1 cellular context compared by ENCODE assay signal in genomic region chr4:152437561-152437960, GRCh38.
TF ChIP-seq lines count a peak whose summit lies in the region.

No MANE protein-coding gene starts in this region.

TF ChIP-seq in WTC11, 78 proteins besides CTCF, POLR2A, EP300 and RAD21 (continued from another document):
- TF ChIP-seq, protein P1, sequence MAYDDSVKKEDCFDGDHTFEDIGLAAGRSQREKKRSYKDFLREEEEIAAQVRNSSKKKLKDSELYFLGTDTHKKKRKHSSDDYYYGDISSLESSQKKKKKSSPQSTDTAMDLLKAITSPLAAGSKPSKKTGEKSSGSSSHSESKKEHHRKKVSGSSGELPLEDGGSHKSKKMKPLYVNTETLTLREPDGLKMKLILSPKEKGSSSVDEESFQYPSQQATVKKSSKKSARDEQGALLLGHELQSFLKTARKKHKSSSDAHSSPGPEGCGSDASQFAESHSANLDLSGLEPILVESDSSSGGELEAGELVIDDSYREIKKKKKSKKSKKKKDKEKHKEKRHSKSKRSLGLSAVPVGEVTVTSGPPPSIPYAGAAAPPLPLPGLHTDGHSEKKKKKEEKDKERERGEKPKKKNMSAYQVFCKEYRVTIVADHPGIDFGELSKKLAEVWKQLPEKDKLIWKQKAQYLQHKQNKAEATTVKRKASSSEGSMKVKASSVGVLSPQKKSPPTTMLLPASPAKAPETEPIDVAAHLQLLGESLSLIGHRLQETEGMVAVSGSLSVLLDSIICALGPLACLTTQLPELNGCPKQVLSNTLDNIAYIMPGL (CRISPR knock-in tag; IDR thresholded peaks at IDR 0.05), result no peak
- TF ChIP-seq ZNF121 (CRISPR knock-in tag; IDR thresholded peaks at IDR 0.05) (no peak), SMAD4 (CRISPR knock-in tag; IDR thresholded peaks at IDR 0.05) (no peak), MYBL2 (CRISPR knock-in tag; IDR thresholded peaks at IDR 0.05) (no peak), FOXP1 (CRISPR knock-in tag; IDR thresholded peaks at IDR 0.05; ENCODE audit: borderline replicate concordance) (no peak), GTF2I (CRISPR knock-in tag; conservative IDR thresholded peaks at IDR 0.05) (no peak), ZNF232 (CRISPR knock-in tag; IDR thresholded peaks at IDR 0.05) (no peak), ZNF138 (CRISPR knock-in tag; conservative IDR thresholded peaks at IDR 0.05) (no peak), ZNF396 (CRISPR knock-in tag; IDR thresholded peaks at IDR 0.05; ENCODE audit: borderline replicate concordance) (no peak), ZNF423 (CRISPR knock-in tag; IDR thresholded peaks at IDR 0.05) (no peak)
- TF ChIP-seq, protein P2, sequence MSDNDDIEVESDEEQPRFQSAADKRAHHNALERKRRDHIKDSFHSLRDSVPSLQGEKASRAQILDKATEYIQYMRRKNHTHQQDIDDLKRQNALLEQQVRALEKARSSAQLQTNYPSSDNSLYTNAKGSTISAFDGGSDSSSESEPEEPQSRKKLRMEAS (CRISPR knock-in tag; IDR thresholded peaks at IDR 0.05), result no peak
- TF ChIP-seq, protein P3, sequence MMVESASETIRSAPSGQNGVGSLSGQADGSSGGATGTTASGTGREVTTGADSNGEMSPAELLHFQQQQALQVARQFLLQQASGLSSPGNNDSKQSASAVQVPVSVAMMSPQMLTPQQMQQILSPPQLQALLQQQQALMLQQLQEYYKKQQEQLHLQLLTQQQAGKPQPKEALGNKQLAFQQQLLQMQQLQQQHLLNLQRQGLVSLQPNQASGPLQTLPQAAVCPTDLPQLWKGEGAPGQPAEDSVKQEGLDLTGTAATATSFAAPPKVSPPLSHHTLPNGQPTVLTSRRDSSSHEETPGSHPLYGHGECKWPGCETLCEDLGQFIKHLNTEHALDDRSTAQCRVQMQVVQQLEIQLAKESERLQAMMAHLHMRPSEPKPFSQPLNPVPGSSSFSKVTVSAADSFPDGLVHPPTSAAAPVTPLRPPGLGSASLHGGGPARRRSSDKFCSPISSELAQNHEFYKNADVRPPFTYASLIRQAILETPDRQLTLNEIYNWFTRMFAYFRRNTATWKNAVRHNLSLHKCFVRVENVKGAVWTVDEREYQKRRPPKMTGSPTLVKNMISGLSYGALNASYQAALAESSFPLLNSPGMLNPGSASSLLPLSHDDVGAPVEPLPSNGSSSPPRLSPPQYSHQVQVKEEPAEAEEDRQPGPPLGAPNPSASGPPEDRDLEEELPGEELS (CRISPR knock-in tag; IDR thresholded peaks at IDR 0.05), result no peak
